ENCODE assay signal across 10 cellular contexts in the genomic region with DNA sequence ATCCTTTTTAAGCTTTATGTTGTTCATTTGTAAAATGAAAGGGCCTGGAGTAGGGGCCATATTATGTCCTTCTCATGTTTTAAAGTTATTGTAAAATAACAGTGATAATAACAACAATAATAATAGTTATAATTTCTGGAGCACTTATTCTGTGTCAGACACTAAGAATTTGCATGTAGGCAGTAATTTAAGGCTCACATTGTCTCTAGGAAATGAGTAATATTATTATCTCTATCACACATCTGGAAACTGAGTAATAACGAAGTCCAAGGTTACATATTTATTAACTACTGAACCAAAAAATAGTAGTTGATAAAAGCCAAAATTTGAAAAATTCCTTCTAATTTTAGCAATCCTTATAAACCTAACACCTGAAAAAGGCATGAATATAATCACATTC.
"Had no signal": no experiment of that assay in that cellular context is flagged by ENCODE, and none has a peak within 500 bp of the region (broad histone marks: within the 10 kb centered on the region; RNA-seq: fewer than 3 reads in every experiment).

No MANE protein-coding gene starts in this region.

- H3K4me1 ChIP-seq: HAP-1 had no signal

- H3K4me2 ChIP-seq: GM23338 had no signal

- DNase-seq: GM23248, GOT3, H7, H9, HCEC 1CT, HFFc6 had no signal

- H2AFZ ChIP-seq: GM23248, GM23338 had no signal

- H3K9ac ChIP-seq: GM23248 had no signal

- H3K36me3 ChIP-seq: HAP-1 had no signal

- H3K27ac ChIP-seq: GM23248 had no signal

- H3K9me3 ChIP-seq: HAP-1 had no signal

- FAIRE-seq: H1, H54 had no signal

- H3K4me3 ChIP-seq: GM23248, GM23338, HAP-1 had no signal
